8 cellular contexts compared by ENCODE assay signal in genomic region chr3:115436767-115437301, GRCh38.
DNase-seq lines count a peak whose midpoint lies in the region; FAIRE-seq and TF ChIP-seq lines count a peak whose summit lies in the region.
"Had no signal": no experiment of that assay in that cellular context is flagged by ENCODE, and none has a peak within 500 bp of the region (broad histone marks: within the 10 kb centered on the region; RNA-seq: fewer than 3 reads in every experiment).

No MANE protein-coding gene starts in this region.

- FAIRE-seq in bronchial epithelial cell (lab: Jason Lieb, UNC) (no peak), GM12891 (lab: Jason Lieb, UNC) (no peak)

- H3K4me3 ChIP-seq in GM12875 (ENCODE audit: low read depth, low read length): no peak overlapping the region
- no peak overlapping the region for H3K4me3 ChIP-seq in bronchial epithelial cell (ENCODE audit: low read depth, low read length)
- H3K4me3 ChIP-seq: transverse colon had no signal

- DNase-seq in NCI-H226: peak; percentile 90
- DNase-seq in bronchial epithelial cell (ENCODE audit: low read depth): peak; percentile 80
- DNase-seq in non-pigmented ciliary epithelial cell (ENCODE audit: low read depth): peak; percentile 93
- no peak for DNase-seq in NCI-H1048 (lab: John Stamatoyannopoulos, UW)
- DNase-seq in GM12891 (ENCODE audit: insufficient read length, low spot score): no peak
- DNase-seq in cerebellar cortex (ENCODE audit: low spot score): no peak
- DNase-seq: transverse colon had no signal

- no peaks in the 10 kb centered on the region for H3K36me3 ChIP-seq in bronchial epithelial cell (ENCODE audit: control insufficient read depth, insufficient read depth, low read length)
- H3K36me3 ChIP-seq: transverse colon had no signal

- no peaks in the 10 kb centered on the region for H3K27me3 ChIP-seq in bronchial epithelial cell (ENCODE audit: control insufficient read depth, insufficient read depth, low read length)
- H3K27me3 ChIP-seq: transverse colon had no signal

- TF ChIP-seq POLR2A in GM12891 (IDR thresholded peaks at IDR 0.05; ENCODE audit: low read depth, low read length): no peak

- TF ChIP-seq CTCF in GM12875 (IDR thresholded peaks at IDR 0.05; ENCODE audit: borderline replicate concordance, insufficient read depth, low read depth, low read length) (0 out of 2 replicates have a peak, but pooled peaks have one; percentile 7), bronchial epithelial cell (IDR thresholded peaks at IDR 0.05; ENCODE audit: insufficient read depth, low read length, severe bottlenecking) (no peak)

TF ChIP-seq in GM12891, 5 proteins besides CTCF, POLR2A, EP300 and RAD21:
- TF ChIP-seq POLR2AphosphoS5 (IDR thresholded peaks at IDR 0.05; ENCODE audit: low read depth, low read length) (no peak), POU2F2 (IDR thresholded peaks at IDR 0.05; ENCODE audit: low read depth, low read length) (no peak), SPI1 (IDR thresholded peaks at IDR 0.05; ENCODE audit: low read depth, low read length) (no peak), TAF1 (IDR thresholded peaks at IDR 0.05; ENCODE audit: low read depth, low read length) (no peak), PAX5 (IDR thresholded peaks at IDR 0.05; ENCODE audit: insufficient read depth, low read length, severe bottlenecking) (no peak)
TF ChIP-seq in GM12891: peak in this region for 0.

Comparison
In these comparisons a context has a peak if more than half of its experiments do, and no peak if none do; other contexts are left out.
1. DNase-seq: peak in NCI-H226 (single experiment), bronchial epithelial cell (single experiment) and non-pigmented ciliary epithelial cell (single experiment); none in NCI-H1048 (single experiment), GM12891 (single experiment) and cerebellar cortex (single experiment).